ENCODE assay signal across 24 cellular contexts in the genomic region with DNA sequence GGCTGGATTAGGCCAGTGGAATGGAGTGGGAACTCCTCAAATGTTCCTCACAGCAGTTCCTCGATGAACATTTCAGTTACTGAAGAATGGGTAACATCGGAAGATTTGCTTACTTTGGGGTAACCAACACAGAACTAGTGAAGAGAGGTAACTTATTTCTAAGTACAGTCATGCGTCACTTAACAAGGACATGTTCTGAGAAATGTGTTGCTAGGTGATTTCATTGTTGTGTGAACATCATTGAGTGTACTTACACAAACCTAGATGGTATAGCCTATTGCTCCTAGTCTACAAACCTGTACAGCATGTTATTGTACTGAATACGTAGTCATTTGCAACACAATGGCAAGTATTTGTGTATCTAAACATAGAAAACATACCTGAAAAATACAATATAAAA.
"Had no signal": no experiment of that assay in that cellular context is flagged by ENCODE, and none has a peak within 500 bp of the region (broad histone marks: within the 10 kb centered on the region; RNA-seq: fewer than 3 reads in every experiment).

No MANE protein-coding gene starts in this region.

- ATAC-seq: left cardiac atrium; right lobe of liver; stimulated activated memory B cell treated with anti-CD40 and anti-IgM and Interleukin-4, amounts not matched to agents 10 μg/mL and 1 μg/mL and 100 μg/mL, for 72 hours had no signal

- H3K27ac Mint-ChIP-seq: brain; dendritic cell treated with granulocyte-macrophage colony-stimulating factor and Interleukin-4, amounts not matched to agents 40 ng/mL and 50 ng/mL, for 4 days; memory B cell; stimulated activated memory B cell treated with anti-CD40 and anti-IgM and Interleukin-4, amounts not matched to agents 10 μg/mL and 1 μg/mL and 100 μg/mL, for 72 hours; T-helper 2 cell treated with Interferon-gamma antibody and Interleukin-4, amounts not matched to agents 5 μg/mL and 100 μg/mL, for 36 hours had no signal

- H3K36me3 ChIP-seq: heart right ventricle, right lobe of liver, stomach, suprapubic skin, tibial nerve had no signal

- DNase-seq: activated effector memory CD4-positive, alpha-beta T cell treated with Interleukin-2 at 50 U/mL for 16 hours; aorta; caudate nucleus; effector CD4-positive, alpha-beta T cell; erythroblast; foreskin fibroblast; heart right ventricle; islet precursor cell; left cardiac atrium; nucleus accumbens; right lobe of liver; SK-N-SH; small intestine; stimulated activated CD4-positive, alpha-beta T cell treated with anti-CD3 and anti-CD28 coated beads, Interleukin-2, amount 100 ng/mL, for 24 hours; stomach had no signal

- H3K9me3 Mint-ChIP-seq: activated naive CD4-positive, alpha-beta T cell treated with anti-CD3 and anti-CD28 coated beads, Interleukin-2, amount 50 U/mL, for 72 hours; brain; dendritic cell treated with granulocyte-macrophage colony-stimulating factor and Interleukin-4, amounts not matched to agents 40 ng/mL and 50 ng/mL, for 4 days; memory B cell; stimulated activated memory B cell treated with anti-CD40 and anti-IgM and Interleukin-4, amounts not matched to agents 10 μg/mL and 1 μg/mL and 100 μg/mL, for 72 hours; T-helper 2 cell treated with Interferon-gamma antibody and Interleukin-4, amounts not matched to agents 5 μg/mL and 100 μg/mL, for 36 hours had no signal

- H3K27ac ChIP-seq: right lobe of liver, stomach, suprapubic skin, tibial nerve, VCaP had no signal

- H3K9ac ChIP-seq: SK-N-SH had no signal

- H3K9me2 ChIP-seq: SK-N-SH had no signal

- H3K4me2 ChIP-seq: SK-N-SH had no signal

- H3K4me1 ChIP-seq: right lobe of liver had no signal

- H3K9me3 ChIP-seq: heart right ventricle, right lobe of liver, SK-N-SH, stomach, suprapubic skin, tibial nerve had no signal

- H3K36me3 Mint-ChIP-seq: activated naive CD4-positive, alpha-beta T cell treated with anti-CD3 and anti-CD28 coated beads, Interleukin-2, amount 50 U/mL, for 72 hours; brain; stimulated activated memory B cell treated with anti-CD40 and anti-IgM and Interleukin-4, amounts not matched to agents 10 μg/mL and 1 μg/mL and 100 μg/mL, for 72 hours had no signal

- H3K4me3 Mint-ChIP-seq: brain; dendritic cell treated with granulocyte-macrophage colony-stimulating factor and Interleukin-4, amounts not matched to agents 40 ng/mL and 50 ng/mL, for 4 days; memory B cell; stimulated activated memory B cell treated with anti-CD40 and anti-IgM and Interleukin-4, amounts not matched to agents 10 μg/mL and 1 μg/mL and 100 μg/mL, for 72 hours; T-helper 2 cell treated with Interferon-gamma antibody and Interleukin-4, amounts not matched to agents 5 μg/mL and 100 μg/mL, for 36 hours had no signal

- H3K4me3 ChIP-seq: heart right ventricle, right lobe of liver, stomach, suprapubic skin, tibial nerve had no signal

- H3K27me3 Mint-ChIP-seq: memory B cell; stimulated activated memory B cell treated with anti-CD40 and anti-IgM and Interleukin-4, amounts not matched to agents 10 μg/mL and 1 μg/mL and 100 μg/mL, for 72 hours had no signal

- H3K27me3 ChIP-seq: right lobe of liver, suprapubic skin had no signal
